ENCODE assay signal across 1 cellular context in genomic region chr4:53702334-53703266, GRCh38.
TF ChIP-seq lines count a peak whose summit lies in the region.

No MANE protein-coding gene starts in this region.

TF ChIP-seq in GM23338, 12 proteins besides CTCF, POLR2A, EP300 and RAD21:
- TF ChIP-seq ZNF462 (CRISPR knock-in tag; IDR thresholded peaks at IDR 0.05) (no peak), POLR2AphosphoS5 (IDR thresholded peaks at IDR 0.05; ENCODE audit: low read depth) (no peak), CREB1 (CRISPR knock-in tag; IDR thresholded peaks at IDR 0.05; ENCODE audit: low read depth) (no peak), STAT1 (IDR thresholded peaks at IDR 0.05; ENCODE audit: unreplicated experiment) (no peak), EZH2phosphoT487 (IDR thresholded peaks at IDR 0.05; ENCODE audit: unreplicated experiment) (no peak), NANOG (IDR thresholded peaks at IDR 0.05; ENCODE audit: borderline replicate concordance) (no peak), JUNB (IDR thresholded peaks at IDR 0.05; ENCODE audit: unreplicated experiment) (no peak), ZNF331 (CRISPR knock-in tag; IDR thresholded peaks at IDR 0.05; ENCODE audit: low read depth) (no peak), EZH2 (IDR thresholded peaks at IDR 0.05; ENCODE audit: low read depth, unreplicated experiment) (no peak), ZNF114 (CRISPR knock-in tag; IDR thresholded peaks at IDR 0.05) (no peak)
- TF ChIP-seq, protein P1, sequence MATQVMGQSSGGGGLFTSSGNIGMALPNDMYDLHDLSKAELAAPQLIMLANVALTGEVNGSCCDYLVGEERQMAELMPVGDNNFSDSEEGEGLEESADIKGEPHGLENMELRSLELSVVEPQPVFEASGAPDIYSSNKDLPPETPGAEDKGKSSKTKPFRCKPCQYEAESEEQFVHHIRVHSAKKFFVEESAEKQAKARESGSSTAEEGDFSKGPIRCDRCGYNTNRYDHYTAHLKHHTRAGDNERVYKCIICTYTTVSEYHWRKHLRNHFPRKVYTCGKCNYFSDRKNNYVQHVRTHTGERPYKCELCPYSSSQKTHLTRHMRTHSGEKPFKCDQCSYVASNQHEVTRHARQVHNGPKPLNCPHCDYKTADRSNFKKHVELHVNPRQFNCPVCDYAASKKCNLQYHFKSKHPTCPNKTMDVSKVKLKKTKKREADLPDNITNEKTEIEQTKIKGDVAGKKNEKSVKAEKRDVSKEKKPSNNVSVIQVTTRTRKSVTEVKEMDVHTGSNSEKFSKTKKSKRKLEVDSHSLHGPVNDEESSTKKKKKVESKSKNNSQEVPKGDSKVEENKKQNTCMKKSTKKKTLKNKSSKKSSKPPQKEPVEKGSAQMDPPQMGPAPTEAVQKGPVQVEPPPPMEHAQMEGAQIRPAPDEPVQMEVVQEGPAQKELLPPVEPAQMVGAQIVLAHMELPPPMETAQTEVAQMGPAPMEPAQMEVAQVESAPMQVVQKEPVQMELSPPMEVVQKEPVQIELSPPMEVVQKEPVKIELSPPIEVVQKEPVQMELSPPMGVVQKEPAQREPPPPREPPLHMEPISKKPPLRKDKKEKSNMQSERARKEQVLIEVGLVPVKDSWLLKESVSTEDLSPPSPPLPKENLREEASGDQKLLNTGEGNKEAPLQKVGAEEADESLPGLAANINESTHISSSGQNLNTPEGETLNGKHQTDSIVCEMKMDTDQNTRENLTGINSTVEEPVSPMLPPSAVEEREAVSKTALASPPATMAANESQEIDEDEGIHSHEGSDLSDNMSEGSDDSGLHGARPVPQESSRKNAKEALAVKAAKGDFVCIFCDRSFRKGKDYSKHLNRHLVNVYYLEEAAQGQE (IDR thresholded peaks at IDR 0.05; ENCODE audit: unreplicated experiment): no peak
- TF ChIP-seq, protein P2, sequence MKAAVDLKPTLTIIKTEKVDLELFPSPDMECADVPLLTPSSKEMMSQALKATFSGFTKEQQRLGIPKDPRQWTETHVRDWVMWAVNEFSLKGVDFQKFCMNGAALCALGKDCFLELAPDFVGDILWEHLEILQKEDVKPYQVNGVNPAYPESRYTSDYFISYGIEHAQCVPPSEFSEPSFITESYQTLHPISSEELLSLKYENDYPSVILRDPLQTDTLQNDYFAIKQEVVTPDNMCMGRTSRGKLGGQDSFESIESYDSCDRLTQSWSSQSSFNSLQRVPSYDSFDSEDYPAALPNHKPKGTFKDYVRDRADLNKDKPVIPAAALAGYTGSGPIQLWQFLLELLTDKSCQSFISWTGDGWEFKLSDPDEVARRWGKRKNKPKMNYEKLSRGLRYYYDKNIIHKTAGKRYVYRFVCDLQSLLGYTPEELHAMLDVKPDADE (IDR thresholded peaks at IDR 0.05): no peak
